ENCODE assay signal across 9 cellular contexts in genomic region chr1:65688215-65688566, GRCh38.
A peak's percentile ranks its signal among the peaks of the same experiment; 100 is the strongest.
DNase-seq lines count a peak whose midpoint lies in the region; ATAC-seq and TF ChIP-seq lines count a peak whose summit lies in the region.
"Had no signal": no experiment of that assay in that cellular context is flagged by ENCODE, and none has a peak within 500 bp of the region (broad histone marks: within the 10 kb centered on the region; RNA-seq: fewer than 3 reads in every experiment).

No MANE protein-coding gene starts in this region.

- H3K4me1 ChIP-seq in mammary epithelial cell (ENCODE audit: insufficient read depth, low read length) = no peaks in the 10 kb centered on the region
- no peaks in the 10 kb centered on the region for H3K4me1 ChIP-seq in PC-3 (ENCODE audit: insufficient read depth, low read length)
- no peaks in the 10 kb centered on the region for H3K4me1 ChIP-seq in hepatocyte (ENCODE audit: insufficient read depth)

- H3K79me2 ChIP-seq in mammary epithelial cell (ENCODE audit: insufficient read depth, low read length) = no peaks in the 10 kb centered on the region
- H3K79me2 ChIP-seq in PC-3 (ENCODE audit: low read length) = no peaks in the 10 kb centered on the region
- H3K79me2 ChIP-seq in hepatocyte = no peaks in the 10 kb centered on the region

- no peaks in the 10 kb centered on the region for H3K36me3 ChIP-seq in mammary epithelial cell (ENCODE audit: insufficient read depth, low read length)
- H3K36me3 ChIP-seq in PC-3 (ENCODE audit: low read depth, low read length) = no peaks in the 10 kb centered on the region
- H3K36me3 ChIP-seq in hepatocyte (replicated peaks; ENCODE audit: insufficient read depth, low read depth) = no peaks in the 10 kb centered on the region

- in situ Hi-C loops in mammary epithelial cell (cut with MboI; ENCODE audit: low sequenced_read_pairs in 2 of 2) = loop anchor here (5.0 to 25.0 kb wide), 3 partner anchors 451 to 626 kb away; no protein-coding TSS in a partner anchor

- no peak overlapping the region for H3K4me2 ChIP-seq in mammary epithelial cell (ENCODE audit: insufficient read depth, low read depth, low read length)
- H3K4me2 ChIP-seq in PC-3 (ENCODE audit: low read length) = 0 out of 2 replicates have a peak overlapping the region, but pooled peaks have one; percentile 16
- H3K4me2 ChIP-seq in hepatocyte = peak overlapping the region; percentile 2

- H3K9ac ChIP-seq in mammary epithelial cell (ENCODE audit: insufficient read depth, low read length) = peak overlapping the region; percentile 20
- no peak overlapping the region for H3K9ac ChIP-seq in PC-3 (ENCODE audit: low read length)

- no peak overlapping the region for H3K4me3 Mint-ChIP-seq in MCF 10A (ENCODE audit: unreplicated experiment)

- H3K4me1 Mint-ChIP-seq in MCF 10A (ENCODE audit: insufficient read depth, unreplicated experiment) = no peaks in the 10 kb centered on the region

- H3K9me2 ChIP-seq in PC-3 (replicated peaks; ENCODE audit: low read length) (no peaks in the 10 kb centered on the region), hepatocyte (replicated peaks; ENCODE audit: insufficient read depth) (no peaks in the 10 kb centered on the region)

- no peaks in the 10 kb centered on the region for H3F3A ChIP-seq in PC-3 (ENCODE audit: low read length, unreplicated experiment)

- no peak for TF ChIP-seq CTCF in mammary epithelial cell (conservative IDR thresholded peaks at IDR 0.05 in 1 of 2, IDR thresholded peaks at IDR 0.05 in 1 of 2; ENCODE audit: extremely low read depth in 1 of 2, insufficient read depth in 1 of 2, low read depth in 1 of 2, low read length in 2 of 2)
- TF ChIP-seq CTCF in MCF 10A (IDR thresholded peaks at IDR 0.05; ENCODE audit: unreplicated experiment) = no peak
- no peak for TF ChIP-seq CTCF in PC-3 (conservative IDR thresholded peaks at IDR 0.05; ENCODE audit: low read depth, low read length)
- no peak for TF ChIP-seq CTCF in hepatocyte (IDR thresholded peaks at IDR 0.05; ENCODE audit: poor library complexity)

- WGBS in mammary epithelial cell (ENCODE audit: low coverage, missing lambda C conversion rate) = 86% methylated on average over 3 of the region's 4 CpGs
- 62% methylated on average over 4 of the region's 4 CpGs for whole genome bisulfite sequencing in hepatocyte (ENCODE audit: low lambda C conversion rate, missing lambda C conversion rate)

- no peaks in the 10 kb centered on the region for H3K27me3 Mint-ChIP-seq in MCF 10A (ENCODE audit: insufficient read depth, unreplicated experiment)

- intact Hi-C loops in mammary epithelial cell (cut with micrococcal nuclease) (loop anchor here (5.0 to 10.0 kb wide), 4 partner anchors 541 to 1001 kb away; partner anchors contain the start of gene AK4), MCF 10A (cut with micrococcal nuclease) (loop anchor here (5.0 kb wide), 1 partner anchor 611 kb away; no protein-coding TSS in a partner anchor), PC-3 (cut with micrococcal nuclease) (loop anchor here (5.0 kb wide), 1 partner anchor 256 kb away; no protein-coding TSS in a partner anchor)

- CTCF ChIA-PET in mammary epithelial cell (lab: Charles Lee; ENCODE audit: low non-redundant PET) (interaction anchor here (0.7 to 1.0 kb wide), 2 partner anchors 229 to 257 kb away, joined by 3 to 5 read pairs; no protein-coding TSS in a partner anchor), MCF 10A (lab: Yijun Ruan, JAX) (interaction anchor here (0.5 to 4.0 kb wide), 55 partner anchors 9 to 1329 kb away, joined by 3 to 78 read pairs (median 4); no protein-coding TSS in a partner anchor), PC-3 (lab: Charles Lee) (interaction anchor here (1.0 kb wide), 3 partner anchors 257 to 667 kb away, joined by 3 to 5 read pairs (median 5); no protein-coding TSS in a partner anchor)

- BruUV-seq in mammary epithelial cell (replicated peaks; lab: Mats Ljungman, UMichigan) (no TSS peak), MCF 10A (replicated peaks; lab: Mats Ljungman, UMichigan) (no TSS peak), PC-3 (replicated peaks; lab: Mats Ljungman, UMichigan) (no TSS peak)

- no peaks in the 10 kb centered on the region for H3K36me3 Mint-ChIP-seq in MCF 10A (ENCODE audit: insufficient read depth, unreplicated experiment)

- H2AFZ ChIP-seq in mammary epithelial cell (ENCODE audit: low read depth, low read length) (no peak overlapping the region), PC-3 (ENCODE audit: low read length) (no peak overlapping the region), hepatocyte (no peak overlapping the region)

- no peak overlapping the region for H3K27ac Mint-ChIP-seq in MCF 10A (ENCODE audit: low read depth, unreplicated experiment)

- POLR2A ChIA-PET in MCF 10A (lab: Yijun Ruan, JAX) (interaction anchor here (1.0 to 1.5 kb wide), 2 partner anchors 257 to 434 kb away, joined by 3 to 7 read pairs; no protein-coding TSS in a partner anchor), PC-3 (lab: Charles Lee; ENCODE audit: unreplicated experiment) (no interaction called here)

- H4K20me1 ChIP-seq in mammary epithelial cell (ENCODE audit: insufficient read depth, low read length) = no peaks in the 10 kb centered on the region
- no peaks in the 10 kb centered on the region for H4K20me1 ChIP-seq in PC-3 (ENCODE audit: low read length)
- no peaks in the 10 kb centered on the region for H4K20me1 ChIP-seq in hepatocyte (ENCODE audit: insufficient read depth, poor library complexity, severe bottlenecking)

- DNase-seq in mammary epithelial cell = no peak
- DNase-seq in MCF 10A (ENCODE audit: unreplicated experiment) = no peak
- no peak for DNase-seq in PC-3
- DNase-seq in hepatocyte (ENCODE audit: low spot score) = no peak
- no peak for DNase-seq in substantia nigra (lab: John Stamatoyannopoulos, UW)
- DNase-seq in GOT3 (lab: John Stamatoyannopoulos, UW) = no peak
- no peak for DNase-seq in HuH-7 (ENCODE audit: low spot score)

- no peaks in the 10 kb centered on the region for H3K9me3 Mint-ChIP-seq in MCF 10A (ENCODE audit: unreplicated experiment)

- H3K27me3 ChIP-seq in mammary epithelial cell (ENCODE audit: insufficient read depth, low read length) (no peaks in the 10 kb centered on the region), PC-3 (ENCODE audit: low read length) (peaks cover 32% of the 10 kb centered on the region; the same call in 1 of the 2 replicates), hepatocyte (no peaks in the 10 kb centered on the region)

- no peaks in the 10 kb centered on the region for H3K9me3 ChIP-seq in mammary epithelial cell (replicated peaks; ENCODE audit: insufficient read depth, low read length)
- H3K9me3 ChIP-seq in PC-3 (ENCODE audit: low read length) = no peaks in the 10 kb centered on the region
- no peaks in the 10 kb centered on the region for H3K9me3 ChIP-seq in hepatocyte (ENCODE audit: low read depth)

- H3K27ac ChIP-seq in mammary epithelial cell (ENCODE audit: insufficient read depth, low read depth, low read length) (no peak overlapping the region), PC-3 (ENCODE audit: low read length) (no peak overlapping the region), hepatocyte (peak overlapping the region; percentile 9), substantia nigra (ENCODE audit: low read depth, low read length, poor library complexity, severe bottlenecking) (peak overlapping the region; percentile 84)

- dilution Hi-C loops in mammary epithelial cell (cut with HindIII; ENCODE audit: low sequenced_read_pairs) = no loop called here

- H3K4me3 ChIP-seq in mammary epithelial cell (replicated peaks in 1 of 3; ENCODE audit: insufficient read depth in 1 of 3, low read depth in 2 of 3, low read length in 3 of 3) = no peak overlapping the region
- H3K4me3 ChIP-seq in PC-3 (ENCODE audit: low read length) = no peak overlapping the region
- H3K4me3 ChIP-seq in hepatocyte = no peak overlapping the region
- H3K4me3 ChIP-seq: GM12878 had no signal

- ATAC-seq in PC-3 (no peak), GM21723 (IDR thresholded peaks at IDR 0.05; ENCODE audit: unreplicated experiment) (no peak)

Comparison
In these comparisons a context has a peak if more than half of its experiments do, and no peak if none do; other contexts are left out.
1. H3K27ac ChIP-seq: peak in hepatocyte (single experiment) and substantia nigra (single experiment); none in mammary epithelial cell (single experiment) and PC-3 (single experiment).